ENCODE assay signal across 30 cellular contexts in genomic region chr15:80950291-80951078, GRCh38.
"Had no signal": no experiment of that assay in that cellular context is flagged by ENCODE, and none has a peak within 500 bp of the region (broad histone marks: within the 10 kb centered on the region; RNA-seq: fewer than 3 reads in every experiment).

No MANE protein-coding gene starts in this region.

- H3K4me2 ChIP-seq: SK-N-SH had no signal

- H3K4me3 Mint-ChIP-seq: activated CD4-positive, alpha-beta memory T cell treated with anti-CD3 and anti-CD28 coated beads for 36 hours; activated CD4-positive, alpha-beta T cell treated with anti-CD3 and anti-CD28 coated beads, Interleukin-2, amount 10 ng/mL, durations not matched to agents 7 days and 5 days; activated naive CD8-positive, alpha-beta T cell; activated T-helper 1 cell treated with anti-CD3 and anti-CD28 coated beads, Interleukin-12 subunit alpha, Interleukin-12 subunit beta, Interleukin-2, Interleukin-4 antibody, amounts not matched to agents 30 ng/mL and 10 ng/mL and 1 ng/mL, durations not matched to agents 14 hours and 24 hours and 36 hours; brain; central memory CD8-positive, alpha-beta T cell had no signal

- H3K27ac Mint-ChIP-seq: activated CD4-positive, alpha-beta memory T cell treated with anti-CD3 and anti-CD28 coated beads for 36 hours; activated CD4-positive, alpha-beta T cell treated with anti-CD3 and anti-CD28 coated beads, Interleukin-2, amount 10 ng/mL, durations not matched to agents 7 days and 5 days; activated naive CD8-positive, alpha-beta T cell; activated T-helper 1 cell treated with anti-CD3 and anti-CD28 coated beads, Interleukin-12 subunit alpha, Interleukin-12 subunit beta, Interleukin-2, Interleukin-4 antibody, amounts not matched to agents 30 ng/mL and 10 ng/mL and 1 ng/mL, durations not matched to agents 14 hours and 24 hours and 36 hours; brain had no signal

- H3K4me1 ChIP-seq: SJCRH30 had no signal

- H3K4me3 ChIP-seq: MG63, SJCRH30 had no signal

- H3K4me1 Mint-ChIP-seq: activated CD4-positive, alpha-beta T cell treated with anti-CD3 and anti-CD28 coated beads, Interleukin-2, amount 10 ng/mL, durations not matched to agents 7 days and 5 days had no signal

- H3K9ac ChIP-seq: SK-N-SH had no signal

- DNase-seq: activated CD4-positive, alpha-beta memory T cell treated with anti-CD3 and anti-CD28 coated beads for 36 hours; activated CD4-positive, alpha-beta T cell treated with anti-CD3 and anti-CD28 coated beads, Interleukin-2, amount 10 ng/mL, durations not matched to agents 7 days and 5 days; activated CD4-positive, CD25-positive, alpha-beta regulatory T cell; activated CD8-positive, alpha-beta memory T cell treated with anti-CD3 and anti-CD28 coated beads, Interleukin-2, amount 50 U/mL, for 4 hours; activated effector memory CD4-positive, alpha-beta T cell treated with Interleukin-2 at 50 U/mL for 16 hours; activated naive CD4-positive, alpha-beta T cell treated with Interleukin-2 at 50 U/mL for 16 hours; activated T-cell treated with anti-CD3 and anti-CD28 coated beads, Interleukin-2, amount 50 U/mL, for 1 hour; amygdala; KG1; MG63; NCI-H1105; NCI-H1436; NCI-H1694 treated with DMSO at 0.1 percent for 48 hours; NCI-H2029 treated with DMSO at 0.1 percent for 48 hours; NCI-H345; NCI-H510A; NCI-H69; NK-92 treated with Interleukin-12 subunit alpha and Interleukin-12 subunit beta, amount 100 ng/mL, for 24 hours; OCI-M1; Right ventricle myocardium superior; RPMI8226; SJCRH30; SK-N-SH; T-helper 1 cell had no signal

- H3K9me3 ChIP-seq: MG63, SJCRH30, SK-N-SH had no signal

- H3K27ac ChIP-seq: SJCRH30, VCaP had no signal

- H3K27me3 ChIP-seq: MG63, SJCRH30 had no signal

- H3K27me3 Mint-ChIP-seq: activated CD4-positive, alpha-beta memory T cell treated with anti-CD3 and anti-CD28 coated beads for 36 hours; activated CD4-positive, alpha-beta T cell treated with anti-CD3 and anti-CD28 coated beads, Interleukin-2, amount 10 ng/mL, durations not matched to agents 7 days and 5 days; activated naive CD8-positive, alpha-beta T cell; central memory CD8-positive, alpha-beta T cell had no signal

- ATAC-seq: Panc1 had no signal

- H3K9me3 Mint-ChIP-seq: activated CD4-positive, alpha-beta memory T cell treated with anti-CD3 and anti-CD28 coated beads for 36 hours; activated CD4-positive, alpha-beta T cell treated with anti-CD3 and anti-CD28 coated beads, Interleukin-2, amount 10 ng/mL, durations not matched to agents 7 days and 5 days; activated T-helper 1 cell treated with anti-CD3 and anti-CD28 coated beads, Interleukin-12 subunit alpha, Interleukin-12 subunit beta, Interleukin-2, Interleukin-4 antibody, amounts not matched to agents 30 ng/mL and 10 ng/mL and 1 ng/mL, durations not matched to agents 14 hours and 24 hours and 36 hours; brain; central memory CD8-positive, alpha-beta T cell had no signal
